Comparison of ENCODE assay signal across 15 cellular contexts in the genomic region with DNA sequence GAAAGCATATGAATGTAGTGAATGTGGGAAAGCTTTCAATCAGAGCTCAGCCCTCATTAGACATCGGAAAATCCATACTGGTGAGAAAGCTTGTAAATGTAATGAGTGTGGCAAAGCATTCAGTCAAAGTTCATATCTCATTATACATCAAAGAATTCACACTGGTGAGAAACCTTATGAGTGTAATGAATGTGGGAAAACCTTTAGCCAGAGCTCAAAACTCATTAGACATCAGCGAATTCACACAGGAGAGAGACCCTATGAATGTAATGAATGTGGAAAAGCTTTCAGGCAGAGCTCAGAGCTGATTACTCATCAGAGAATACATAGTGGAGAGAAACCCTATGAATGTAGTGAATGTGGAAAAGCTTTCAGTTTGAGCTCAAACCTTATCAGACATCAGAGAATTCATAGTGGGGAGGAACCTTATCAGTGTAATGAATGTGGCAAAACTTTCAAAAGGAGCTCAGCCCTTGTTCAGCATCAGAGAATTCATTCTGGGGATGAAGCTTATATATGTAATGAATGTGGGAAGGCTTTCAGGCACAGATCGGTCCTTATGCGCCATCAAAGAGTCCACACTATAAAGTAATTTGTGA. TPM values are rescaled to one million over a fixed set of nuclear protein-coding genes. Genes with fewer than 3 reads are reported as not detected.
DNase-seq lines count a peak whose midpoint lies in the region; ATAC-seq and TF ChIP-seq lines count a peak whose summit lies in the region.
"Had no signal": no experiment of that assay in that cellular context is flagged by ENCODE, and none has a peak within 500 bp of the region (broad histone marks: within the 10 kb centered on the region; RNA-seq: fewer than 3 reads in every experiment).

No MANE protein-coding gene starts in this region.

- no peak overlapping the region for H2BK15ac ChIP-seq in mesenchymal stem cell (ENCODE audit: low read depth, poor library complexity, severe bottlenecking)

- H3K27ac ChIP-seq in mammary epithelial cell (ENCODE audit: insufficient read depth, low read depth, low read length) (no peak overlapping the region), endodermal cell (ENCODE audit: low read depth, low read length) (no peak overlapping the region), subcutaneous abdominal adipose tissue (ENCODE audit: low read depth, low read length) (peak overlapping the region; percentile 2), mesenchymal stem cell (ENCODE audit: low read length, poor library complexity, severe bottlenecking) (no peak overlapping the region)
- H3K27ac ChIP-seq: 22Rv1, A549, KMS-11 had no signal

- no peak overlapping the region for H2BK120ac ChIP-seq in mesenchymal stem cell (ENCODE audit: low read depth, low read length)

- no peaks in the 10 kb centered on the region for H3K4me1 Mint-ChIP-seq in MCF 10A (ENCODE audit: insufficient read depth, unreplicated experiment)
- peaks cover 3% of the 10 kb centered on the region for H3K4me1 Mint-ChIP-seq in endodermal cell

- H3K4me3 Mint-ChIP-seq in MCF 10A (ENCODE audit: unreplicated experiment) = no peak overlapping the region
- no peak overlapping the region for H3K4me3 Mint-ChIP-seq in endodermal cell
- H3K4me3 Mint-ChIP-seq: CD8-positive, alpha-beta T cell; H9 had no signal

- no peak overlapping the region for H3K27ac Mint-ChIP-seq in MCF 10A (ENCODE audit: low read depth, unreplicated experiment)
- no peak overlapping the region for H3K27ac Mint-ChIP-seq in endodermal cell

- H3K27me3 Mint-ChIP-seq in MCF 10A (ENCODE audit: insufficient read depth, unreplicated experiment) (no peaks in the 10 kb centered on the region), endodermal cell (ENCODE audit: insufficient read depth) (no peaks in the 10 kb centered on the region)

- no TSS peak for BruUV-seq in mammary epithelial cell (replicated peaks; lab: Mats Ljungman, UMichigan)
- BruUV-seq in MCF 10A (replicated peaks; lab: Mats Ljungman, UMichigan) = no TSS peak

- H3K9me3 Mint-ChIP-seq in MCF 10A (ENCODE audit: unreplicated experiment) = peaks cover 34% of the 10 kb centered on the region
- H3K9me3 Mint-ChIP-seq in endodermal cell = peaks cover 56% of the 10 kb centered on the region
- H3K9me3 Mint-ChIP-seq: H9 had no signal

- peaks cover 5% of the 10 kb centered on the region for H3K79me2 ChIP-seq in mammary epithelial cell (ENCODE audit: insufficient read depth, low read length)

- no peaks in the 10 kb centered on the region for H3K4me1 ChIP-seq in mammary epithelial cell (ENCODE audit: insufficient read depth, low read length)
- H3K4me1 ChIP-seq in endodermal cell (ENCODE audit: control insufficient read depth, insufficient read depth, low read length) = no peaks in the 10 kb centered on the region
- H3K4me1 ChIP-seq in subcutaneous abdominal adipose tissue (ENCODE audit: control insufficient read depth in 5 of 5, insufficient read depth in 5 of 5, low read length in 5 of 5) = peaks cover 2 to 23% (median 16%) of the 10 kb centered on the region in 5 donors
- H3K4me1 ChIP-seq in mesenchymal stem cell (ENCODE audit: control insufficient read depth, insufficient read depth, low read depth, low read length) = no peaks in the 10 kb centered on the region
- H3K4me1 ChIP-seq: A549 had no signal

- H3K18ac ChIP-seq in mesenchymal stem cell (ENCODE audit: low read depth in 1 of 2, low read length in 2 of 2) = no peak overlapping the region

- no peak overlapping the region for H2BK5ac ChIP-seq in mesenchymal stem cell (ENCODE audit: low read depth, low read length, poor library complexity, severe bottlenecking)

- peaks cover 20% of the 10 kb centered on the region for H3K79me1 ChIP-seq in mesenchymal stem cell (replicated peaks; ENCODE audit: low read length, poor library complexity, severe bottlenecking)

- CTCF ChIA-PET in mammary epithelial cell (lab: Charles Lee; ENCODE audit: low non-redundant PET) (no interaction called here), MCF 10A (lab: Yijun Ruan, JAX) (interaction anchor here (0.6 to 2.0 kb wide), 6 partner anchors 14 to 140 kb away, joined by 3 to 7 read pairs (median 3); partner anchors contain the start of gene ZNF24)

- WGBS in mammary epithelial cell (ENCODE audit: low coverage, missing lambda C conversion rate) = 100% methylated on average over 4 of the region's 4 CpGs
- WGBS in endodermal cell (ENCODE audit: insufficient coverage in 1 of 2, insufficient read length in 1 of 2), 2 experiments = 99 to 100% methylated on average over 3 to 4 of the region's 4 CpGs
- WGBS in mesenchymal stem cell = 100% methylated on average over 3 of the region's 4 CpGs

- in situ Hi-C loops in mammary epithelial cell (cut with MboI; ENCODE audit: low sequenced_read_pairs in 2 of 2) = loop anchor here in 1 of 2 donors (10.0 kb wide), 1 partner anchor 59 kb away; no protein-coding TSS in a partner anchor

- intact Hi-C loops in mammary epithelial cell (cut with micrococcal nuclease) = no loop called here
- intact Hi-C loops in MCF 10A (cut with micrococcal nuclease) = no loop called here

- H3K9ac ChIP-seq in mammary epithelial cell (ENCODE audit: insufficient read depth, low read length) (no peak overlapping the region), endodermal cell (ENCODE audit: extremely low read depth, low read length, poor library complexity, severe bottlenecking) (no peak overlapping the region), subcutaneous abdominal adipose tissue (ENCODE audit: low read length in 5 of 5) (no peak overlapping the region), mesenchymal stem cell (ENCODE audit: low read length) (no peak overlapping the region)
- H3K9ac ChIP-seq: KMS-11 had no signal

- H4K8ac ChIP-seq in mesenchymal stem cell (ENCODE audit: low read length) = no peak overlapping the region

- no peak for TF ChIP-seq CTCF in mammary epithelial cell (conservative IDR thresholded peaks at IDR 0.05 in 1 of 2, IDR thresholded peaks at IDR 0.05 in 1 of 2; ENCODE audit: extremely low read depth in 1 of 2, insufficient read depth in 1 of 2, low read depth in 1 of 2, low read length in 2 of 2)
- TF ChIP-seq CTCF in MCF 10A (IDR thresholded peaks at IDR 0.05; ENCODE audit: unreplicated experiment) = no peak
- TF ChIP-seq CTCF in endodermal cell (conservative IDR thresholded peaks at IDR 0.05) = no peak

- no peak overlapping the region for H2BK12ac ChIP-seq in mesenchymal stem cell (ENCODE audit: low read length in 2 of 2)

- H3K4ac ChIP-seq in mesenchymal stem cell (ENCODE audit: low read depth in 1 of 2, low read length in 2 of 2) = no peak overlapping the region

- dilution Hi-C loops in mammary epithelial cell (cut with HindIII; ENCODE audit: low sequenced_read_pairs) = loop anchor here (25.0 kb wide), 1 partner anchor 366 kb away; no protein-coding TSS in a partner anchor

- H3K4me3 ChIP-seq in mammary epithelial cell (replicated peaks in 1 of 3; ENCODE audit: insufficient read depth in 1 of 3, low read depth in 2 of 3, low read length in 3 of 3) = no peak overlapping the region
- H3K4me3 ChIP-seq in endodermal cell (ENCODE audit: low read length) = peak overlapping the region; percentile 64
- H3K4me3 ChIP-seq in subcutaneous abdominal adipose tissue (ENCODE audit: low read depth in 1 of 5, low read length in 5 of 5) = no peak overlapping the region
- peak overlapping the region in 1 of 2 experiments; percentile 50 for H3K4me3 ChIP-seq in mesenchymal stem cell (ENCODE audit: insufficient read depth in 1 of 2, low read depth in 1 of 2, low read length in 2 of 2)
- H3K4me3 ChIP-seq: A549 had no signal

- no peak overlapping the region for H3K23ac ChIP-seq in mesenchymal stem cell (ENCODE audit: low read length in 2 of 2)

- POLR2A ChIA-PET in MCF 10A (lab: Yijun Ruan, JAX) = interaction anchor here (0.6 to 7.2 kb wide), 3 partner anchors 43 to 198 kb away, joined by 3 to 58 read pairs (median 3); partner anchors contain the start of gene ZSCAN30

- no peak overlapping the region for H4K91ac ChIP-seq in mesenchymal stem cell (ENCODE audit: low read length)

- H3K36me3 Mint-ChIP-seq in MCF 10A (ENCODE audit: insufficient read depth, unreplicated experiment) (peaks cover 81% of the 10 kb centered on the region), endodermal cell (ENCODE audit: low read depth) (peaks cover 86% of the 10 kb centered on the region)

- ATAC-seq in GM21381 (IDR thresholded peaks at IDR 0.05; ENCODE audit: unreplicated experiment) = no peak
- ATAC-seq: A549; CD8-positive, alpha-beta T cell had no signal

- no peaks in the 10 kb centered on the region for H4K20me1 ChIP-seq in mammary epithelial cell (ENCODE audit: insufficient read depth, low read length)

- no peak overlapping the region for H2AK5ac ChIP-seq in mesenchymal stem cell (ENCODE audit: low read length, severe bottlenecking)

- DNase-seq in mammary epithelial cell (peak; percentile 4), MCF 10A (ENCODE audit: unreplicated experiment) (no peak), RKO (ENCODE audit: low spot score) (peak; percentile 46), endodermal cell (no peak), ureter (ENCODE audit: low spot score) (no peak), mesenchymal stem cell (no peak)
- DNase-seq: AML-193; CD8-positive, alpha-beta T cell; COR-L47; H9 had no signal

- no peak overlapping the region for H3K4me2 ChIP-seq in mammary epithelial cell (ENCODE audit: insufficient read depth, low read depth, low read length)
- H3K4me2 ChIP-seq in mesenchymal stem cell (ENCODE audit: low read length, poor library complexity, severe bottlenecking) = no peak overlapping the region
- H3K4me2 ChIP-seq: A549, KMS-11 had no signal

- H3K9me3 ChIP-seq in mammary epithelial cell (replicated peaks; ENCODE audit: insufficient read depth, low read length) = peaks cover 61% of the 10 kb centered on the region
- peaks cover 83% of the 10 kb centered on the region for H3K9me3 ChIP-seq in endodermal cell (ENCODE audit: control insufficient read depth, low read length)
- peaks cover 0 to 3% (median 0%) of the 10 kb centered on the region in 5 donors for H3K9me3 ChIP-seq in subcutaneous abdominal adipose tissue (ENCODE audit: control insufficient read depth in 5 of 5, low read length in 5 of 5)
- peaks cover 81% of the 10 kb centered on the region for H3K9me3 ChIP-seq in mesenchymal stem cell (ENCODE audit: control insufficient read depth, low read length)

- H3K36me3 ChIP-seq in mammary epithelial cell (ENCODE audit: insufficient read depth, low read length) (peaks cover 23% of the 10 kb centered on the region), endodermal cell (ENCODE audit: control insufficient read depth, insufficient read depth, low read length) (peaks cover 86% of the 10 kb centered on the region), subcutaneous abdominal adipose tissue (ENCODE audit: control insufficient read depth in 5 of 5, insufficient read depth in 5 of 5, low read length in 5 of 5) (peaks cover 50 to 70% (median 57%) of the 10 kb centered on the region in 5 donors), mesenchymal stem cell (ENCODE audit: control insufficient read depth in 1 of 2, insufficient read depth in 2 of 2, low read depth in 1 of 2, low read length in 2 of 2) (peaks cover 24 to 83% of the 10 kb centered on the region in 2 experiments)

- no peaks in the 10 kb centered on the region for H3K27me3 ChIP-seq in mammary epithelial cell (ENCODE audit: insufficient read depth, low read length)
- H3K27me3 ChIP-seq in endodermal cell (ENCODE audit: control insufficient read depth, insufficient read depth, low read length, poor library complexity, severe bottlenecking) = no peaks in the 10 kb centered on the region
- H3K27me3 ChIP-seq in subcutaneous abdominal adipose tissue (ENCODE audit: control insufficient read depth in 5 of 5, insufficient read depth in 4 of 5, low read length in 5 of 5) = no peaks in the 10 kb centered on the region
- H3K27me3 ChIP-seq in mesenchymal stem cell (ENCODE audit: control insufficient read depth in 1 of 2, insufficient read depth in 1 of 2, low read length in 2 of 2) = no peaks in the 10 kb centered on the region

- H2AFZ ChIP-seq in mammary epithelial cell (ENCODE audit: low read depth, low read length) (no peak overlapping the region), mesenchymal stem cell (ENCODE audit: low read depth, low read length) (no peak overlapping the region)

- no peak overlapping the region for H3K14ac ChIP-seq in mesenchymal stem cell (ENCODE audit: low read length in 2 of 2)

RNA-seq across cellular contexts. Expression of gene ZNF397, which starts 5.0 kb away (rescaled TPM):
- total RNA-seq in mammary epithelial cell = 10 to 100 TPM; 13.3 to 15.5 TPM
- polyA plus RNA-seq in mammary epithelial cell = 4.2 TPM
- 3.0 TPM for polyA minus RNA-seq in mammary epithelial cell
- total RNA-seq in MCF 10A (2022) = 22.5 and 26.5 TPM in 2 replicates
- total RNA-seq in endodermal cell = 10 to 100 TPM; 44.1 to 64.6 TPM
- polyA plus RNA-seq in endodermal cell (2013, experiment 1 of 2) = 43.1 TPM
- 37.0 TPM for polyA plus RNA-seq in endodermal cell (2013, experiment 2 of 2)
- total RNA-seq in ureter = 38.6 TPM
- 4.0 TPM for polyA plus RNA-seq in mesenchymal stem cell (2013, experiment 1 of 2)
- 3.6 TPM for polyA plus RNA-seq in mesenchymal stem cell (2013, experiment 2 of 2)

RNA-seq across cellular contexts. Expression of gene ZSCAN30, which starts 44.2 kb away (rescaled TPM):
- total RNA-seq in mammary epithelial cell (10 to 100 TPM; 15.4 to 17.3 TPM), MCF 10A (2022) (20.5 and 30.1 TPM in 2 replicates), endodermal cell (10 to 100 TPM; 20.1 to 29.6 TPM), ureter (23.5 TPM)
- 4.0 TPM for polyA plus RNA-seq in mammary epithelial cell
- 2.8 TPM for polyA minus RNA-seq in mammary epithelial cell
- 14.9 TPM for polyA plus RNA-seq in endodermal cell (2013, experiment 1 of 2)
- polyA plus RNA-seq in endodermal cell (2013, experiment 2 of 2) = 13.5 TPM
- 8.5 TPM for polyA plus RNA-seq in mesenchymal stem cell (2013, experiment 1 of 2)
- 8.3 TPM for polyA plus RNA-seq in mesenchymal stem cell (2013, experiment 2 of 2)

Comparison
In these comparisons a context has a peak if more than half of its experiments do, and no peak if none do; other contexts are left out.
1. DNase-seq: peak in mammary epithelial cell (single experiment) and RKO (single experiment); none in MCF 10A (single experiment), endodermal cell (single experiment), ureter (single experiment) and mesenchymal stem cell (single experiment).